Comparison of ENCODE assay signal across 30 cellular contexts in genomic region chr11:47361419-47361818, GRCh38. TPM values are rescaled to one million over a fixed set of nuclear protein-coding genes. Genes with fewer than 3 reads are reported as not detected.
DNase-seq lines count a peak whose midpoint lies in the region; ATAC-seq, FAIRE-seq and TF ChIP-seq lines count a peak whose summit lies in the region.
"Had no signal": no experiment of that assay in that cellular context is flagged by ENCODE, and none has a peak within 500 bp of the region (broad histone marks: within the 10 kb centered on the region; RNA-seq: fewer than 3 reads in every experiment).

No MANE protein-coding gene starts in this region.

- no peak overlapping the region for H3K4me3 Mint-ChIP-seq in stimulated activated naive CD8-positive, alpha-beta T cell treated with anti-CD3 and anti-CD28 coated beads, Interleukin-15, Interleukin-2, amounts not matched to agents 100 ng/mL and 50 ng/mL, for 24 hours
- H3K4me3 Mint-ChIP-seq in activated B cell treated with CpG ODN at 0.5 μM for 24 hours (no peak overlapping the region), naive B cell (peak overlapping the region in 2 of 8 donors; percentile 30 to 54)
- H3K4me3 Mint-ChIP-seq: activated CD8-positive, alpha-beta T cell treated with anti-CD3 and anti-CD28 coated beads, Interleukin-2, amount 10 ng/mL, durations not matched to agents 7 days and 5 days had no signal

- H3K27me3 ChIP-seq in pancreas: no peaks in the 10 kb centered on the region
- H3K27me3 ChIP-seq: colonic mucosa had no signal

- H3K36me3 ChIP-seq in pancreas: no peaks in the 10 kb centered on the region
- H3K36me3 ChIP-seq: colonic mucosa, tibial artery had no signal

- H3K27ac Mint-ChIP-seq in stimulated activated naive CD8-positive, alpha-beta T cell treated with anti-CD3 and anti-CD28 coated beads, Interleukin-15, Interleukin-2, amounts not matched to agents 100 ng/mL and 50 ng/mL, for 24 hours: peak overlapping the region; percentile 57
- H3K27ac Mint-ChIP-seq in activated B cell treated with CpG ODN at 0.5 μM for 24 hours (peak overlapping the region; percentile 51), naive B cell (peak overlapping the region; percentile 54 to 92 (median 76))
- H3K27ac Mint-ChIP-seq: activated CD8-positive, alpha-beta T cell treated with anti-CD3 and anti-CD28 coated beads, Interleukin-2, amount 10 ng/mL, durations not matched to agents 7 days and 5 days; naive thymus-derived CD8-positive, alpha-beta T cell had no signal

- no peaks in the 10 kb centered on the region for H3K27me3 Mint-ChIP-seq in stimulated activated naive CD8-positive, alpha-beta T cell treated with anti-CD3 and anti-CD28 coated beads, Interleukin-15, Interleukin-2, amounts not matched to agents 100 ng/mL and 50 ng/mL, for 24 hours
- H3K27me3 Mint-ChIP-seq in activated B cell treated with CpG ODN at 0.5 μM for 24 hours (no peaks in the 10 kb centered on the region), naive B cell (no peaks in the 10 kb centered on the region)

- no peak for DNase-seq in stimulated activated naive CD8-positive, alpha-beta T cell treated with anti-CD3 and anti-CD28 coated beads, Interleukin-15, Interleukin-2, amounts not matched to agents 100 U/mL and 50 U/mL, for 24 hours
- DNase-seq in activated B cell treated with CpG ODN at 0.5 μM for 24 hours (no peak), naive B cell (no peak), retina (no peak), dermis blood vessel endothelial cell (no peak), pancreas (no peak)
- DNase-seq: ACHN; activated CD4-positive, alpha-beta T cell treated with anti-CD3 and anti-CD28 coated beads for 4 hours; activated CD8-positive, alpha-beta T cell treated with anti-CD3 and anti-CD28 coated beads, Interleukin-2, amount 10 ng/mL, durations not matched to agents 7 days and 5 days; aorta; colonic mucosa; COR-L47; DMS53; glutamatergic neuron; naive thymus-derived CD8-positive, alpha-beta T cell; NCI-H345; NCI-H69; PC-3; tibial artery had no signal

- H3K36me3 Mint-ChIP-seq in stimulated activated naive CD8-positive, alpha-beta T cell treated with anti-CD3 and anti-CD28 coated beads, Interleukin-15, Interleukin-2, amounts not matched to agents 100 ng/mL and 50 ng/mL, for 24 hours (ENCODE audit: low read depth): no peaks in the 10 kb centered on the region
- H3K36me3 Mint-ChIP-seq in activated B cell treated with CpG ODN at 0.5 μM for 24 hours (ENCODE audit: low read depth) (peaks cover 31% of the 10 kb centered on the region), naive B cell (no peaks in the 10 kb centered on the region)
- H3K36me3 Mint-ChIP-seq: activated naive CD4-positive, alpha-beta T cell treated with anti-CD3 and anti-CD28 coated beads, Interleukin-2, amount 50 U/mL, for 72 hours; naive thymus-derived CD8-positive, alpha-beta T cell had no signal

- H3K4me1 Mint-ChIP-seq in stimulated activated naive CD8-positive, alpha-beta T cell treated with anti-CD3 and anti-CD28 coated beads, Interleukin-15, Interleukin-2, amounts not matched to agents 100 ng/mL and 50 ng/mL, for 24 hours (ENCODE audit: low read depth): peaks cover 31% of the 10 kb centered on the region
- peaks cover 44% of the 10 kb centered on the region for H3K4me1 Mint-ChIP-seq in activated B cell treated with CpG ODN at 0.5 μM for 24 hours
- H3K4me1 Mint-ChIP-seq in naive B cell: peaks cover 35 to 49% (median 36%) of the 10 kb centered on the region in 3 donors

- H3K9me3 ChIP-seq in pancreas: no peaks in the 10 kb centered on the region
- H3K9me3 ChIP-seq: colonic mucosa, tibial artery had no signal

- H3K27ac ChIP-seq in pancreas: no peak overlapping the region
- H3K27ac ChIP-seq: colonic mucosa, tibial artery had no signal

- WGBS in pancreas, 2 donors: 81 to 86% methylated on average over 13 of the region's 13 CpGs

- ATAC-seq in stimulated activated naive CD8-positive, alpha-beta T cell treated with anti-CD3 and anti-CD28 coated beads, Interleukin-15, Interleukin-2, amounts not matched to agents 100 U/mL and 50 U/mL, for 24 hours: no peak
- ATAC-seq in activated B cell treated with CpG ODN at 0.5 μM for 24 hours (ENCODE audit: low read depth) (no peak), naive B cell (ENCODE audit: low read depth in 2 of 2) (no peak), pancreas (no peak)
- ATAC-seq: activated CD8-positive, alpha-beta T cell treated with anti-CD3 and anti-CD28 coated beads, Interleukin-2, amount 10 ng/mL, durations not matched to agents 7 days and 5 days; naive thymus-derived CD8-positive, alpha-beta T cell; PC-3; SK-N-SH treated with all-trans-retinoic acid at 6 μM for 48 hours had no signal

- intact Hi-C loops in activated B cell treated with CpG ODN at 0.5 μM for 24 hours (cut with micrococcal nuclease): no loop called here
- intact Hi-C loops in pancreas (cut with DNase I): no loop called here

- H3K4me3 ChIP-seq in pancreas: no peak overlapping the region
- H3K4me3 ChIP-seq: colonic mucosa, tibial artery had no signal

- CTCF ChIA-PET in activated B cell treated with CpG ODN at 0.5 μM for 24 hours (lab: Charles Lee): interaction anchor here (1.3 to 2.0 kb wide), 2 partner anchors 12 to 51 kb away, joined by 3 to 6 read pairs; no protein-coding TSS in a partner anchor

- POLR2A ChIA-PET in activated B cell treated with CpG ODN at 0.5 μM for 24 hours (lab: Charles Lee): no interaction called here

- no peaks in the 10 kb centered on the region for H3K9me3 Mint-ChIP-seq in stimulated activated naive CD8-positive, alpha-beta T cell treated with anti-CD3 and anti-CD28 coated beads, Interleukin-15, Interleukin-2, amounts not matched to agents 100 ng/mL and 50 ng/mL, for 24 hours
- H3K9me3 Mint-ChIP-seq in activated B cell treated with CpG ODN at 0.5 μM for 24 hours (no peaks in the 10 kb centered on the region), naive B cell (no peaks in the 10 kb centered on the region)
- H3K9me3 Mint-ChIP-seq: activated naive CD4-positive, alpha-beta T cell treated with anti-CD3 and anti-CD28 coated beads, Interleukin-2, amount 50 U/mL, for 72 hours; naive thymus-derived CD8-positive, alpha-beta T cell had no signal

- no peak for FAIRE-seq in pancreas (lab: Jason Lieb, UNC)
- FAIRE-seq: H54, HTR-8/SVneo, islet of Langerhans had no signal

- H3K4me1 ChIP-seq in pancreas: no peaks in the 10 kb centered on the region
- H3K4me1 ChIP-seq: colonic mucosa, tibial artery had no signal

- no peak for TF ChIP-seq CTCF in activated B cell treated with CpG ODN at 0.5 μM for 24 hours (IDR thresholded peaks at IDR 0.05)
- TF ChIP-seq CTCF in pancreas (IDR thresholded peaks at IDR 0.05): no peak

RNA-seq across cellular contexts. Expression of gene MYBPC3, which starts 8.9 kb away (rescaled TPM):
- 0.46 and 0.69 TPM in 2 replicates for total RNA-seq in activated B cell treated with CpG ODN at 0.5 μM for 24 hours
- not detected for polyA plus RNA-seq in naive B cell (ENCODE audit: low read depth in 6 of 6)
- total RNA-seq in dermis blood vessel endothelial cell: not detected in 2 replicates
- 1 to 10 TPM in 1 of 6 donors, under 1 TPM in 3, not detected in 2; 0.06 to 1.0 (median 0.09) TPM for total RNA-seq in pancreas
- under 1 TPM; 0.14 to 0.23 TPM for polyA plus RNA-seq in pancreas
- total RNA-seq: activated CD8-positive, alpha-beta T cell treated with anti-CD3 and anti-CD28 coated beads, Interleukin-2, amount 10 ng/mL, durations not matched to agents 7 days and 5 days; activated naive CD4-positive, alpha-beta T cell treated with anti-CD3 and anti-CD28 coated beads, Interleukin-2, amount 50 U/mL, for 72 hours; G401; lower leg skin; osteoblast; PC-3; T-helper 2 cell treated with Interferon-gamma antibody and Interleukin-4, amounts not matched to agents 100 ng/mL and 5 ng/mL, for 36 hours had no signal
- polyA plus RNA-seq: BJ; naive thymus-derived CD8-positive, alpha-beta T cell had no signal

RNA-seq across cellular contexts. Expression of gene SPI1, which starts 16.9 kb away (rescaled TPM):
- total RNA-seq in activated B cell treated with CpG ODN at 0.5 μM for 24 hours (63.9 and 68.8 TPM in 2 replicates), dermis blood vessel endothelial cell (not detected in 2 replicates), pancreas (10 to 100 TPM in 2 of 6 donors, 1 to 10 TPM in 4; 1.0 to 24.2 (median 4.5) TPM)
- polyA plus RNA-seq in naive B cell (ENCODE audit: low read depth in 6 of 6) (10 to 100 TPM; 42.8 to 74.6 (median 51.7) TPM), pancreas (1 to 10 TPM; 4.7 to 7.6 TPM)
- total RNA-seq: activated CD8-positive, alpha-beta T cell treated with anti-CD3 and anti-CD28 coated beads, Interleukin-2, amount 10 ng/mL, durations not matched to agents 7 days and 5 days; G401; osteoblast; T-helper 2 cell treated with Interferon-gamma antibody and Interleukin-4, amounts not matched to agents 100 ng/mL and 5 ng/mL, for 36 hours had no signal
- polyA plus RNA-seq: BJ; naive thymus-derived CD8-positive, alpha-beta T cell had no signal

RNA-seq across cellular contexts. Expression of gene SLC39A13, which starts 47.0 kb away (rescaled TPM):
- total RNA-seq in activated B cell treated with CpG ODN at 0.5 μM for 24 hours: 27.5 and 28.2 TPM in 2 replicates
- 10 to 100 TPM in 5 of 6 donors, 1 to 10 TPM in 1; 7.5 to 21.9 (median 17.2) TPM for polyA plus RNA-seq in naive B cell (ENCODE audit: low read depth in 6 of 6)
- 72.8 and 78.0 TPM in 2 replicates for total RNA-seq in dermis blood vessel endothelial cell
- total RNA-seq in pancreas: 10 to 100 TPM; 14.6 to 28.5 (median 19.3) TPM
- 10 to 100 TPM; 52.6 to 55.6 TPM for polyA plus RNA-seq in pancreas
